Comparison of ENCODE assay signal across 10 cellular contexts in the genomic region with DNA sequence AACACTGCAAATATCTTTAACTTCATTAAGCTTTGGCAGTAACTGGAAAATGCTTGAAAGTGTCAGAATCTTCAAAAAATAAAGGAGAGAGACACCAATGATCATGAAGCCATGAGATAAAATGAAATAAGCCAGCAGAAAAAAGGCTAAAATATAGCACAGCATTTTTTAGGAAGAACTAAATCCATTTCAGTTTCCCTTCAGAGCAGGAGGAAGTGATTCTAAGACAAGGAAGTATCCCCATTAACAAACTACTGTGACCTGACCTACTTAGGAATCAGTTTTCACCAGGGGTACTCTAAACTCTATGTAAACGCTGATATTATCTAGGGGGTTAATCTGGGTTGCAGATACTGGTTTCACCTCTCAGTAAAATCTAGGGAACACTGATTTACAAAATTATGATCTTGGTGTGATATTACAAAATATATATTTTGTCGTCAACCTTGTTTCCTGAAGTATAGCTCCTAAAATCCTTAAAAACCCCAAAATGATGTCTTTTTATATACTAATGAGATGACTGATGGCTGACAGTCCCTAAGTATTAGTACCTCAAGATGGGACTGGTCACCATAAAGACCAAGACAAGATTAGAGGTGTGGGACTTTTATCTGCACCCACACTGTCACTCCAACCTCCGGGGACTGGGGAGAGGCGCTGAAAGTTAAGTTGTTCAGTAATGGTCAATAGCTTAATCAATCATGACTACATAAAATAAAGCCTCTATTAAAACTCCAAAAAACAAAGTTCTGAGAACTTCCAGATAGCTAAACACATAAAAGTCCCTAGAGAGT. TPM values are rescaled to one million over a fixed set of nuclear protein-coding genes. Genes with fewer than 3 reads are reported as not detected.
DNase-seq lines count a peak whose midpoint lies in the region; ATAC-seq and TF ChIP-seq lines count a peak whose summit lies in the region.
"Had no signal": no experiment of that assay in that cellular context is flagged by ENCODE, and none has a peak within 500 bp of the region (broad histone marks: within the 10 kb centered on the region; RNA-seq: fewer than 3 reads in every experiment).

No MANE protein-coding gene starts in this region.

- TF ChIP-seq CTCF in endothelial cell (IDR thresholded peaks at IDR 0.05; ENCODE audit: unreplicated experiment): no peak

- CTCF ChIA-PET in activated CD4-positive, alpha-beta T cell treated with anti-CD3 and anti-CD28 coated beads, Interleukin-2, amount 10 ng/mL, durations not matched to agents 7 days and 5 days (lab: Charles Lee): interaction anchor here (0.6 to 1.8 kb wide), 7 partner anchors 22 to 190 kb away, joined by 3 to 4 read pairs (median 3); no protein-coding TSS in a partner anchor

- no peak for ATAC-seq in stimulated activated naive B cell treated with anti-CD40 and anti-IgM and Interleukin-4, amounts not matched to agents 10 μg/mL and 1 μg/mL and 100 μg/mL, for 72 hours (replicated peaks)
- ATAC-seq: sciatic nerve had no signal

- DNase-seq in activated CD4-positive, alpha-beta T cell treated with anti-CD3 and anti-CD28 coated beads, Interleukin-2, amount 10 ng/mL, durations not matched to agents 7 days and 5 days: no peak
- DNase-seq in activated CD4-positive, alpha-beta T cell treated with anti-CD3 and anti-CD28 coated beads for 4 hours: no peak
- DNase-seq in SIG-M5 (lab: John Stamatoyannopoulos, UW): peak; percentile 25
- no peak for DNase-seq in endothelial cell (ENCODE audit: low spot score)
- DNase-seq in stimulated activated naive B cell treated with anti-CD40 and anti-IgM and Interleukin-4, amounts not matched to agents 10 μg/mL and 1 μg/mL and 100 μg/mL, for 72 hours: no peak
- no peak for DNase-seq in NCI-H774 (lab: John Stamatoyannopoulos, UW)
- no peak for DNase-seq in amygdala (lab: John Stamatoyannopoulos, UW)
- DNase-seq in NCI-H2227 (lab: John Stamatoyannopoulos, UW; ENCODE audit: unreplicated experiment): no peak
- DNase-seq: NCI-H1436 treated with DMSO at 0.1 percent for 48 hours had no signal

- H3K9me3 Mint-ChIP-seq in activated CD4-positive, alpha-beta T cell treated with anti-CD3 and anti-CD28 coated beads, Interleukin-2, amount 10 ng/mL, durations not matched to agents 7 days and 5 days: no peaks in the 10 kb centered on the region
- no peaks in the 10 kb centered on the region for H3K9me3 Mint-ChIP-seq in endothelial cell (ENCODE audit: unreplicated experiment)
- H3K9me3 Mint-ChIP-seq in stimulated activated naive B cell treated with anti-CD40 and anti-IgM and Interleukin-4, amounts not matched to agents 10 μg/mL and 1 μg/mL and 100 μg/mL, for 72 hours: no peaks in the 10 kb centered on the region

- peaks cover 14% of the 10 kb centered on the region for H3K36me3 Mint-ChIP-seq in activated CD4-positive, alpha-beta T cell treated with anti-CD3 and anti-CD28 coated beads, Interleukin-2, amount 10 ng/mL, durations not matched to agents 7 days and 5 days (ENCODE audit: low read depth)
- peaks cover 5% of the 10 kb centered on the region for H3K36me3 Mint-ChIP-seq in endothelial cell (ENCODE audit: low read depth, unreplicated experiment)
- peaks cover 12 to 21% of the 10 kb centered on the region in 2 donors for H3K36me3 Mint-ChIP-seq in stimulated activated naive B cell treated with anti-CD40 and anti-IgM and Interleukin-4, amounts not matched to agents 10 μg/mL and 1 μg/mL and 100 μg/mL, for 72 hours

- H3K4me1 Mint-ChIP-seq in activated CD4-positive, alpha-beta T cell treated with anti-CD3 and anti-CD28 coated beads, Interleukin-2, amount 10 ng/mL, durations not matched to agents 7 days and 5 days: peaks cover 40% of the 10 kb centered on the region
- H3K4me1 Mint-ChIP-seq in endothelial cell (ENCODE audit: unreplicated experiment): peaks cover 37% of the 10 kb centered on the region
- peaks cover 20 to 42% of the 10 kb centered on the region in 2 donors for H3K4me1 Mint-ChIP-seq in stimulated activated naive B cell treated with anti-CD40 and anti-IgM and Interleukin-4, amounts not matched to agents 10 μg/mL and 1 μg/mL and 100 μg/mL, for 72 hours

- peak overlapping the region; percentile 70 for H3K4me3 Mint-ChIP-seq in activated CD4-positive, alpha-beta T cell treated with anti-CD3 and anti-CD28 coated beads, Interleukin-2, amount 10 ng/mL, durations not matched to agents 7 days and 5 days
- H3K4me3 Mint-ChIP-seq in endothelial cell (ENCODE audit: unreplicated experiment): peak overlapping the region; percentile 6
- peak overlapping the region; percentile 30 to 50 for H3K4me3 Mint-ChIP-seq in stimulated activated naive B cell treated with anti-CD40 and anti-IgM and Interleukin-4, amounts not matched to agents 10 μg/mL and 1 μg/mL and 100 μg/mL, for 72 hours

- H3K27ac Mint-ChIP-seq in activated CD4-positive, alpha-beta T cell treated with anti-CD3 and anti-CD28 coated beads, Interleukin-2, amount 10 ng/mL, durations not matched to agents 7 days and 5 days: peak overlapping the region; percentile 98
- peak overlapping the region; percentile 85 for H3K27ac Mint-ChIP-seq in endothelial cell (ENCODE audit: unreplicated experiment)
- peak overlapping the region; percentile 48 for H3K27ac Mint-ChIP-seq in stimulated activated naive B cell treated with anti-CD40 and anti-IgM and Interleukin-4, amounts not matched to agents 10 μg/mL and 1 μg/mL and 100 μg/mL, for 72 hours

- POLR2A ChIA-PET in activated CD4-positive, alpha-beta T cell treated with anti-CD3 and anti-CD28 coated beads, Interleukin-2, amount 10 ng/mL, durations not matched to agents 7 days and 5 days (lab: Charles Lee): interaction anchor here (0.6 kb wide), 1 partner anchor 89 kb away, joined by 3 read pairs; no protein-coding TSS in a partner anchor

- no peaks in the 10 kb centered on the region for H3K27me3 Mint-ChIP-seq in activated CD4-positive, alpha-beta T cell treated with anti-CD3 and anti-CD28 coated beads, Interleukin-2, amount 10 ng/mL, durations not matched to agents 7 days and 5 days
- H3K27me3 Mint-ChIP-seq in endothelial cell (ENCODE audit: unreplicated experiment): peaks cover 14% of the 10 kb centered on the region
- H3K27me3 Mint-ChIP-seq in stimulated activated naive B cell treated with anti-CD40 and anti-IgM and Interleukin-4, amounts not matched to agents 10 μg/mL and 1 μg/mL and 100 μg/mL, for 72 hours: no peaks in the 10 kb centered on the region

RNA-seq across cellular contexts. Expression of a gene that starts 2.9 kb away (rescaled TPM):
- 100 to 1,000 TPM; 206 to 247 TPM for total RNA-seq in activated CD4-positive, alpha-beta T cell treated with anti-CD3 and anti-CD28 coated beads, Interleukin-2, amount 10 ng/mL, durations not matched to agents 7 days and 5 days
- 119 TPM for total RNA-seq in endothelial cell (ENCODE audit: unreplicated experiment)

RNA-seq across cellular contexts. Expression of a gene that starts 7.9 kb away (rescaled TPM):
- total RNA-seq in activated CD4-positive, alpha-beta T cell treated with anti-CD3 and anti-CD28 coated beads, Interleukin-2, amount 10 ng/mL, durations not matched to agents 7 days and 5 days: 10 to 100 TPM; 21.7 to 22.1 TPM
- 63.5 TPM for total RNA-seq in endothelial cell (ENCODE audit: unreplicated experiment)

Comparison
In these comparisons a context has a peak if more than half of its experiments do, and no peak if none do; other contexts are left out.
1. H3K27ac Mint-ChIP-seq: peak in every context shown above with its lines; median percentile 98 in activated CD4-positive, alpha-beta T cell treated with anti-CD3 and anti-CD28 coated beads, Interleukin-2, amount 10 ng/mL, durations not matched to agents 7 days and 5 days; 85 in endothelial cell; 48 in stimulated activated naive B cell treated with anti-CD40 and anti-IgM and Interleukin-4, amounts not matched to agents 10 μg/mL and 1 μg/mL and 100 μg/mL, for 72 hours.
2. H3K4me3 Mint-ChIP-seq: peak in every context shown above with its lines; median percentile 70 in activated CD4-positive, alpha-beta T cell treated with anti-CD3 and anti-CD28 coated beads, Interleukin-2, amount 10 ng/mL, durations not matched to agents 7 days and 5 days; 40 in stimulated activated naive B cell treated with anti-CD40 and anti-IgM and Interleukin-4, amounts not matched to agents 10 μg/mL and 1 μg/mL and 100 μg/mL, for 72 hours; 6 in endothelial cell.